ENCODE assay signal across 30 cellular contexts in the genomic region with DNA sequence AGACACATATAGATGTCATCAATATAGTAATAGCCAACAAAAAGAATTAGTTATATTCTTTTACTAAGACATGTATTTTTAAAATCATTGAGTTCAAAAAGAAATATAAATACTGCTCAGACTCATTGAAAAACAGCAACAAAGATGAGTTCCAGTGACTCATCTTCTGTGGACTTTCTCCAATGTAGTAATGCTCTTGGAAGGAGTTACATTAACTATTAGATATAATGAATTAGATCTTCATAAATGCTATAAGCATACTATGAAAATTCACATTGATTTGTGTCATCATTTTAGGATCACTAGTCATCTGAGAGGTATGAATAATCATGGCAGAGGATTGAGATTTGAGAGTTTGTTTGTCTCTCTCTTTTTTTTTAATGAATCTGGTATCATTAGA.
"Had no signal": no experiment of that assay in that cellular context is flagged by ENCODE, and none has a peak within 500 bp of the region (broad histone marks: within the 10 kb centered on the region; RNA-seq: fewer than 3 reads in every experiment).

No MANE protein-coding gene starts in this region.

- DNase-seq: activated CD4-positive, alpha-beta memory T cell treated with anti-CD3 and anti-CD28 coated beads, Interleukin-2, amount 10 ng/mL, durations not matched to agents 7 days and 5 days; activated CD4-positive, alpha-beta T cell treated with anti-CD3 and anti-CD28 coated beads for 1 hour; activated CD4-positive, alpha-beta T cell treated with anti-CD3 and anti-CD28 coated beads for 48 hours; activated CD4-positive, CD25-positive, alpha-beta regulatory T cell; activated CD8-positive, alpha-beta memory T cell treated with anti-CD3 and anti-CD28 coated beads for 24 hours; activated CD8-positive, alpha-beta memory T cell treated with anti-CD3 and anti-CD28 coated beads, Interleukin-2, amount 10 ng/mL, durations not matched to agents 7 days and 5 days; activated CD8-positive, alpha-beta memory T cell treated with anti-CD3 and anti-CD28 coated beads, Interleukin-2, amount 50 U/mL, for 48 hours; activated effector memory CD4-positive, alpha-beta T cell treated with Interleukin-2 at 50 U/mL for 16 hours; activated naive CD4-positive, alpha-beta T cell treated with anti-CD3 and anti-CD28 coated beads, Interleukin-2, amount 50 U/mL, for 16 hours; activated naive CD8-positive, alpha-beta T cell treated with anti-CD3 and anti-CD28 coated beads for 36 hours; activated T-cell treated with anti-CD3 and anti-CD28 coated beads, Interleukin-2, amount 50 U/mL, for 48 hours; aorta; Karpas-422; NCI-H1048; NCI-H1105 treated with DMSO at 0.1 percent for 48 hours; NCI-H1436; NCI-H1694; NCI-H1930; NCI-H2081 treated with DMSO at 0.1 percent for 48 hours; NCI-H226; NCI-H446 treated with DMSO at 0.1 percent for 48 hours; NCI-H524; NCI-H69; PC-9; T1000; WERI-Rb-1 had no signal

- FAIRE-seq: RCC 7860 had no signal

- ATAC-seq: activated CD8-positive, alpha-beta memory T cell treated with anti-CD3 and anti-CD28 coated beads, Interleukin-2, amount 10 ng/mL, durations not matched to agents 7 days and 5 days; Right ventricle myocardium inferior had no signal

- H3K27me3 ChIP-seq: MG63 had no signal

- H3K4me3 ChIP-seq: MG63, PC-9 had no signal

- H3K27ac ChIP-seq: PC-9, RWPE1, WERI-Rb-1 had no signal

- H3K36me3 ChIP-seq: MG63, WERI-Rb-1 had no signal

- H3K4me2 ChIP-seq: PC-9 had no signal

- H3K9me3 ChIP-seq: MG63 had no signal

- H2AFZ ChIP-seq: PC-9 had no signal
